ENCODE assay signal across 20 cellular contexts in the genomic region with DNA sequence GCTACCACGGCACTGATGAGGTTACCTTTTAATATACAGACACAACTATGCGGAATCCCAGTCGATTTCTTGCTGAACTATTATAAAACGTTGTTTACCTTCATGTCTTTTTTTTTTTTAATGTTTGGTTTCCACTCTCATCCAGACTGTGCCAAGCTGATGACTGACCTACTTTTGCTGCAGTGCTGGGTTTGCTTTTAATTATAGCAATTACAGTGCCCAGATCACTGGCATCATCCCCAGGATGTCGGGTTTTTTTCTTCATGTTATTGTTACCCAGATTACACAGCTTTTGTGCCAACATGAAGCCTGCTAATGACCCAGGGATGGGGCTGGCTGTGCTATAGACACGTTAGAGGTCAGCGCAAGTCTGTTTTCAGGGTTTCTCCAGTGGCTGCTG.
A peak's percentile ranks its signal among the peaks of the same experiment; 100 is the strongest.
DNase-seq lines count a peak whose midpoint lies in the region; ATAC-seq and TF ChIP-seq lines count a peak whose summit lies in the region.
"Had no signal": no experiment of that assay in that cellular context is flagged by ENCODE, and none has a peak within 500 bp of the region (broad histone marks: within the 10 kb centered on the region; RNA-seq: fewer than 3 reads in every experiment).

No MANE protein-coding gene starts in this region.

- H3K27ac ChIP-seq in gastroesophageal sphincter: peak overlapping the region; percentile 70 to 78 (median 76)
- no peak overlapping the region for H3K27ac ChIP-seq in effector memory CD4-positive, alpha-beta T cell (ENCODE audit: insufficient read depth, low read length, poor library complexity, severe bottlenecking)
- H3K27ac ChIP-seq: BLaER1 treated with 17β-estradiol and CSF1 and Interleukin-3, amounts not matched to agents 10 nM and 100 nM; hepatocyte; HL-60; upper lobe of right lung had no signal

- POLR2A ChIA-PET in HEK293T (lab: Yijun Ruan, JAX): no interaction called here

- WGBS in gastroesophageal sphincter (ENCODE audit: low coverage in 1 of 2), 2 donors: 25 to 48% methylated on average over 4 to 7 of the region's 7 CpGs

- no peak overlapping the region for H3K4me3 ChIP-seq in gastroesophageal sphincter
- H3K4me3 ChIP-seq in effector memory CD4-positive, alpha-beta T cell (ENCODE audit: insufficient read depth, low read depth, low read length, poor library complexity, severe bottlenecking): no peak overlapping the region
- H3K4me3 ChIP-seq: BLaER1 treated with 17β-estradiol and CSF1 and Interleukin-3, amounts not matched to agents 10 nM and 100 nM; hepatocyte; mucosa of descending colon; upper lobe of right lung had no signal

- no peaks in the 10 kb centered on the region for H3K27me3 ChIP-seq in gastroesophageal sphincter
- H3K27me3 ChIP-seq in effector memory CD4-positive, alpha-beta T cell (replicated peaks; ENCODE audit: control insufficient read depth, insufficient read depth, low read length, poor library complexity, severe bottlenecking): peaks cover 3% of the 10 kb centered on the region
- H3K27me3 ChIP-seq: BLaER1 treated with 17β-estradiol and CSF1 and Interleukin-3, amounts not matched to agents 10 nM and 100 nM; hepatocyte; upper lobe of right lung had no signal

- ATAC-seq in Right ventricle myocardium inferior (peak; percentile 72), gastroesophageal sphincter (peak; percentile 64), HG02798 (IDR thresholded peaks at IDR 0.05; ENCODE audit: poor library complexity, unreplicated experiment) (no peak)
- ATAC-seq: activated CD8-positive, alpha-beta memory T cell treated with anti-CD3 and anti-CD28 coated beads, Interleukin-2, amount 10 ng/mL, durations not matched to agents 7 days and 5 days; activated T-helper 17 cell treated with anti-CD3 and anti-CD28 coated beads, Interleukin-2, amount 50 U/mL, for 72 hours; mucosa of descending colon; upper lobe of right lung had no signal

- peaks cover 0 to 9% (median 0%) of the 10 kb centered on the region in 3 donors for H3K9me3 ChIP-seq in gastroesophageal sphincter
- H3K9me3 ChIP-seq in effector memory CD4-positive, alpha-beta T cell (ENCODE audit: control insufficient read depth, low read length): no peaks in the 10 kb centered on the region
- H3K9me3 ChIP-seq: upper lobe of right lung had no signal

- peaks cover 2 to 26% (median 2%) of the 10 kb centered on the region in 3 donors for H3K4me1 ChIP-seq in gastroesophageal sphincter
- no peaks in the 10 kb centered on the region for H3K4me1 ChIP-seq in effector memory CD4-positive, alpha-beta T cell (ENCODE audit: control insufficient read depth, insufficient read depth, low read length, poor library complexity, severe bottlenecking)
- H3K4me1 ChIP-seq: BLaER1 treated with 17β-estradiol and CSF1 and Interleukin-3, amounts not matched to agents 10 nM and 100 nM; upper lobe of right lung had no signal

- DNase-seq in Right ventricle myocardium inferior (ENCODE audit: missing footprints): no peak
- DNase-seq in cardiac septum (ENCODE audit: low spot score): no peak
- peak; percentile 43 for DNase-seq in NCI-H774 (lab: John Stamatoyannopoulos, UW)
- no peak for DNase-seq in HEK293T (ENCODE audit: extremely low spot score)
- no peak for DNase-seq in effector memory CD4-positive, alpha-beta T cell
- DNase-seq in NCI-H187 treated with DMSO at 0.1 percent for 48 hours (lab: John Stamatoyannopoulos, UW): no peak
- DNase-seq: activated CD4-positive, alpha-beta T cell treated with anti-CD3 and anti-CD28 coated beads for 4 hours; activated CD8-positive, alpha-beta memory T cell treated with anti-CD3 and anti-CD28 coated beads, Interleukin-2, amount 10 ng/mL, durations not matched to agents 7 days and 5 days; activated naive CD8-positive, alpha-beta T cell treated with anti-CD3 and anti-CD28 coated beads for 36 hours; mucosa of descending colon; NCI-H2107; NCI-H524 treated with DMSO at 0.1 percent for 48 hours; stimulated activated CD4-positive, alpha-beta T cell treated with anti-CD3 and anti-CD28 coated beads, Interleukin-12 subunit alpha, Interleukin-12 subunit beta, amount 100 ng/mL, for 4 hours; upper lobe of right lung had no signal

- no peak for TF ChIP-seq CTCF in gastroesophageal sphincter (IDR thresholded peaks at IDR 0.05)

- no peak for TF ChIP-seq POLR2A in gastroesophageal sphincter (IDR thresholded peaks at IDR 0.05)

- CTCF ChIA-PET in HEK293T (lab: Yijun Ruan, JAX): no interaction called here

- no peaks in the 10 kb centered on the region for H3K36me3 ChIP-seq in gastroesophageal sphincter
- no peaks in the 10 kb centered on the region for H3K36me3 ChIP-seq in effector memory CD4-positive, alpha-beta T cell (ENCODE audit: control insufficient read depth, insufficient read depth, low read length)
- H3K36me3 ChIP-seq: BLaER1 treated with 17β-estradiol and CSF1 and Interleukin-3, amounts not matched to agents 10 nM and 100 nM; upper lobe of right lung had no signal

- TF ChIP-seq EP300 in gastroesophageal sphincter (IDR thresholded peaks at IDR 0.05): no peak

- intact Hi-C loops in Right ventricle myocardium inferior (cut with DNase I): no loop called here
- intact Hi-C loops in cardiac septum (cut with DNase I): no loop called here

TF ChIP-seq in HEK293T, 16 proteins besides CTCF, POLR2A, EP300 and RAD21:
- TF ChIP-seq ARNT (IDR thresholded peaks at IDR 0.05): no peak
- TF ChIP-seq, protein P1, sequence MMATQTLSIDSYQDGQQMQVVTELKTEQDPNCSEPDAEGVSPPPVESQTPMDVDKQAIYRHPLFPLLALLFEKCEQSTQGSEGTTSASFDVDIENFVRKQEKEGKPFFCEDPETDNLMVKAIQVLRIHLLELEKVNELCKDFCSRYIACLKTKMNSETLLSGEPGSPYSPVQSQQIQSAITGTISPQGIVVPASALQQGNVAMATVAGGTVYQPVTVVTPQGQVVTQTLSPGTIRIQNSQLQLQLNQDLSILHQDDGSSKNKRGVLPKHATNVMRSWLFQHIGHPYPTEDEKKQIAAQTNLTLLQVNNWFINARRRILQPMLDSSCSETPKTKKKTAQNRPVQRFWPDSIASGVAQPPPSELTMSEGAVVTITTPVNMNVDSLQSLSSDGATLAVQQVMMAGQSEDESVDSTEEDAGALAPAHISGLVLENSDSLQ (IDR thresholded peaks at IDR 0.05): no peak
- no peak for TF ChIP-seq BHLHE40 (IDR thresholded peaks at IDR 0.05; ENCODE audit: borderline replicate concordance)
- no peak for TF ChIP-seq LEF1 (IDR thresholded peaks at IDR 0.05; ENCODE audit: borderline replicate concordance)
- no peak for TF ChIP-seq NFRKB (IDR thresholded peaks at IDR 0.05)
- TF ChIP-seq FOXA1 (IDR thresholded peaks at IDR 0.05): no peak
- no peak for TF ChIP-seq FOXM1 (IDR thresholded peaks at IDR 0.05; ENCODE audit: borderline replicate concordance)
- no peak for TF ChIP-seq SUZ12 (IDR thresholded peaks at IDR 0.05)
- TF ChIP-seq CTBP1 (IDR thresholded peaks at IDR 0.05; ENCODE audit: borderline replicate concordance): no peak
- TF ChIP-seq L3MBTL2 (conservative IDR thresholded peaks at IDR 0.05): no peak
- no peak for TF ChIP-seq SP1 (IDR thresholded peaks at IDR 0.05)
- TF ChIP-seq HDGF (IDR thresholded peaks at IDR 0.05; ENCODE audit: borderline replicate concordance): no peak
- no peak for TF ChIP-seq ZNF384 (IDR thresholded peaks at IDR 0.05)
- no peak for TF ChIP-seq TARDBP (IDR thresholded peaks at IDR 0.05)
- TF ChIP-seq ELF4 (IDR thresholded peaks at IDR 0.05): no peak
- TF ChIP-seq FOXK2 (IDR thresholded peaks at IDR 0.05): no peak
